Comparison of ENCODE assay signal across 17 cellular contexts in genomic region chr11:14269956-14270355, GRCh38.
DNase-seq lines count a peak whose midpoint lies in the region; ATAC-seq and TF ChIP-seq lines count a peak whose summit lies in the region.
"Had no signal": no experiment of that assay in that cellular context is flagged by ENCODE, and none has a peak within 500 bp of the region (broad histone marks: within the 10 kb centered on the region; RNA-seq: fewer than 3 reads in every experiment).

No MANE protein-coding gene starts in this region.

- no peaks in the 10 kb centered on the region for H3K27me3 Mint-ChIP-seq in activated CD8-positive, alpha-beta T cell treated with anti-CD3 and anti-CD28 coated beads, Interleukin-2, amount 10 ng/mL, durations not matched to agents 7 days and 5 days (ENCODE audit: low read depth)
- H3K27me3 Mint-ChIP-seq in activated CD8-positive, alpha-beta T cell treated with anti-CD3 and anti-CD28 coated beads for 36 hours, result no peaks in the 10 kb centered on the region
- H3K27me3 Mint-ChIP-seq: activated CD4-positive, alpha-beta T cell treated with anti-CD3 and anti-CD28 coated beads for 36 hours had no signal

- DNase-seq in activated CD8-positive, alpha-beta T cell treated with anti-CD3 and anti-CD28 coated beads, Interleukin-2, amount 10 ng/mL, durations not matched to agents 7 days and 5 days, result peak; percentile 41
- DNase-seq in activated CD8-positive, alpha-beta T cell treated with anti-CD3 and anti-CD28 coated beads for 36 hours, result no peak
- no peak for DNase-seq in stimulated activated effector memory CD8-positive, alpha-beta T cell treated with anti-CD3 and anti-CD28 coated beads, Interleukin-12 subunit alpha, Interleukin-12 subunit beta, amount 100 ng/mL, for 72 hours (ENCODE audit: low spot score in 2 of 2)
- DNase-seq in cerebellum (ENCODE audit: low spot score) (no peak), RPMI8226 (no peak)
- no peak for DNase-seq in stimulated activated CD4-positive, alpha-beta T cell treated with anti-CD3 and anti-CD28 coated beads, Interleukin-2, amount 100 ng/mL, for 48 hours
- DNase-seq: activated CD4-positive, alpha-beta T cell treated with anti-CD3 and anti-CD28 coated beads for 36 hours; activated T-cell treated with anti-CD3 and anti-CD28 coated beads, Interleukin-2, amount 50 U/mL, for 72 hours; adrenal gland; Calu3; mesendoderm; NCI-H1930; NCI-H748 treated with DMSO at 0.1 percent for 48 hours; sigmoid colon; stimulated activated CD4-positive, alpha-beta T cell treated with anti-CD3 and anti-CD28 coated beads, Interleukin-4, amount 100 ng/mL, for 24 hours had no signal

- CTCF ChIA-PET in activated CD8-positive, alpha-beta T cell treated with anti-CD3 and anti-CD28 coated beads, Interleukin-2, amount 10 ng/mL, durations not matched to agents 7 days and 5 days (lab: Charles Lee), result interaction anchor here (1.1 to 1.5 kb wide), 3 partner anchors 19 to 299 kb away, joined by 3 to 6 read pairs (median 3); no protein-coding TSS in a partner anchor
- CTCF ChIA-PET in activated CD8-positive, alpha-beta T cell treated with anti-CD3 and anti-CD28 coated beads for 36 hours (lab: Charles Lee), result interaction anchor here (1.1 kb wide), 2 partner anchors 30 to 295 kb away, joined by 3 to 5 read pairs; no protein-coding TSS in a partner anchor

- no peak for ATAC-seq in activated CD8-positive, alpha-beta T cell treated with anti-CD3 and anti-CD28 coated beads, Interleukin-2, amount 10 ng/mL, durations not matched to agents 7 days and 5 days
- ATAC-seq in activated CD8-positive, alpha-beta T cell treated with anti-CD3 and anti-CD28 coated beads for 36 hours, result no peak
- ATAC-seq in GM21423 (IDR thresholded peaks at IDR 0.05; ENCODE audit: unreplicated experiment) (peak; percentile 54), HG03460 (IDR thresholded peaks at IDR 0.05; ENCODE audit: unreplicated experiment) (peak; percentile 39)
- no peak for ATAC-seq in stimulated activated effector memory CD8-positive, alpha-beta T cell treated with anti-CD3 and anti-CD28 coated beads, Interleukin-12 subunit alpha, Interleukin-12 subunit beta, amount 100 ng/mL, for 72 hours

- no peak for TF ChIP-seq CTCF in activated CD8-positive, alpha-beta T cell treated with anti-CD3 and anti-CD28 coated beads for 36 hours (IDR thresholded peaks at IDR 0.05)

- no peaks in the 10 kb centered on the region for H3K9me3 Mint-ChIP-seq in activated CD8-positive, alpha-beta T cell treated with anti-CD3 and anti-CD28 coated beads, Interleukin-2, amount 10 ng/mL, durations not matched to agents 7 days and 5 days (ENCODE audit: insufficient read depth)
- peaks cover 1% of the 10 kb centered on the region for H3K9me3 Mint-ChIP-seq in activated CD8-positive, alpha-beta T cell treated with anti-CD3 and anti-CD28 coated beads for 36 hours
- H3K9me3 Mint-ChIP-seq in stimulated activated effector memory CD8-positive, alpha-beta T cell treated with anti-CD3 and anti-CD28 coated beads, Interleukin-12 subunit alpha, Interleukin-12 subunit beta, amount 100 ng/mL, for 72 hours, result no peaks in the 10 kb centered on the region

- H3K4me3 Mint-ChIP-seq in activated CD8-positive, alpha-beta T cell treated with anti-CD3 and anti-CD28 coated beads, Interleukin-2, amount 10 ng/mL, durations not matched to agents 7 days and 5 days, result no peak overlapping the region
- no peak overlapping the region for H3K4me3 Mint-ChIP-seq in activated CD8-positive, alpha-beta T cell treated with anti-CD3 and anti-CD28 coated beads for 36 hours
- H3K4me3 Mint-ChIP-seq in stimulated activated effector memory CD8-positive, alpha-beta T cell treated with anti-CD3 and anti-CD28 coated beads, Interleukin-12 subunit alpha, Interleukin-12 subunit beta, amount 100 ng/mL, for 72 hours, result no peak overlapping the region
- H3K4me3 Mint-ChIP-seq: activated CD4-positive, alpha-beta T cell treated with anti-CD3 and anti-CD28 coated beads for 36 hours had no signal

- H3K36me3 Mint-ChIP-seq in activated CD8-positive, alpha-beta T cell treated with anti-CD3 and anti-CD28 coated beads, Interleukin-2, amount 10 ng/mL, durations not matched to agents 7 days and 5 days (ENCODE audit: low read depth), result peaks cover 44% of the 10 kb centered on the region
- peaks cover 40% of the 10 kb centered on the region for H3K36me3 Mint-ChIP-seq in activated CD8-positive, alpha-beta T cell treated with anti-CD3 and anti-CD28 coated beads for 36 hours (ENCODE audit: low read depth)
- peaks cover 44% of the 10 kb centered on the region for H3K36me3 Mint-ChIP-seq in stimulated activated effector memory CD8-positive, alpha-beta T cell treated with anti-CD3 and anti-CD28 coated beads, Interleukin-12 subunit alpha, Interleukin-12 subunit beta, amount 100 ng/mL, for 72 hours

- H3K27ac Mint-ChIP-seq in activated CD8-positive, alpha-beta T cell treated with anti-CD3 and anti-CD28 coated beads, Interleukin-2, amount 10 ng/mL, durations not matched to agents 7 days and 5 days, result no peak overlapping the region
- no peak overlapping the region for H3K27ac Mint-ChIP-seq in activated CD8-positive, alpha-beta T cell treated with anti-CD3 and anti-CD28 coated beads for 36 hours
- peak overlapping the region; percentile 80 for H3K27ac Mint-ChIP-seq in stimulated activated effector memory CD8-positive, alpha-beta T cell treated with anti-CD3 and anti-CD28 coated beads, Interleukin-12 subunit alpha, Interleukin-12 subunit beta, amount 100 ng/mL, for 72 hours
- H3K27ac Mint-ChIP-seq: activated CD4-positive, alpha-beta T cell treated with anti-CD3 and anti-CD28 coated beads for 36 hours had no signal

- peaks cover 39% of the 10 kb centered on the region for H3K4me1 Mint-ChIP-seq in activated CD8-positive, alpha-beta T cell treated with anti-CD3 and anti-CD28 coated beads, Interleukin-2, amount 10 ng/mL, durations not matched to agents 7 days and 5 days (ENCODE audit: low read depth)
- H3K4me1 Mint-ChIP-seq in activated CD8-positive, alpha-beta T cell treated with anti-CD3 and anti-CD28 coated beads for 36 hours (ENCODE audit: low read depth), result peaks cover 23% of the 10 kb centered on the region
- peaks cover 28% of the 10 kb centered on the region for H3K4me1 Mint-ChIP-seq in stimulated activated effector memory CD8-positive, alpha-beta T cell treated with anti-CD3 and anti-CD28 coated beads, Interleukin-12 subunit alpha, Interleukin-12 subunit beta, amount 100 ng/mL, for 72 hours

- intact Hi-C loops in activated CD8-positive, alpha-beta T cell treated with anti-CD3 and anti-CD28 coated beads for 36 hours (cut with micrococcal nuclease), result no loop called here

- POLR2A ChIA-PET in activated CD8-positive, alpha-beta T cell treated with anti-CD3 and anti-CD28 coated beads, Interleukin-2, amount 10 ng/mL, durations not matched to agents 7 days and 5 days (lab: Charles Lee), result no interaction called here
- POLR2A ChIA-PET in activated CD8-positive, alpha-beta T cell treated with anti-CD3 and anti-CD28 coated beads for 36 hours (lab: Charles Lee), result no interaction called here

Comparison
In these comparisons a context has a peak if more than half of its experiments do, and no peak if none do; other contexts are left out.
1. ATAC-seq: peak in GM21423 (single experiment) and HG03460 (single experiment); none in activated CD8-positive, alpha-beta T cell treated with anti-CD3 and anti-CD28 coated beads, Interleukin-2, amount 10 ng/mL, durations not matched to agents 7 days and 5 days (single experiment), activated CD8-positive, alpha-beta T cell treated with anti-CD3 and anti-CD28 coated beads for 36 hours (single experiment) and stimulated activated effector memory CD8-positive, alpha-beta T cell treated with anti-CD3 and anti-CD28 coated beads, Interleukin-12 subunit alpha, Interleukin-12 subunit beta, amount 100 ng/mL, for 72 hours (single experiment).